Comparison of ENCODE assay signal across 21 cellular contexts in the genomic region with DNA sequence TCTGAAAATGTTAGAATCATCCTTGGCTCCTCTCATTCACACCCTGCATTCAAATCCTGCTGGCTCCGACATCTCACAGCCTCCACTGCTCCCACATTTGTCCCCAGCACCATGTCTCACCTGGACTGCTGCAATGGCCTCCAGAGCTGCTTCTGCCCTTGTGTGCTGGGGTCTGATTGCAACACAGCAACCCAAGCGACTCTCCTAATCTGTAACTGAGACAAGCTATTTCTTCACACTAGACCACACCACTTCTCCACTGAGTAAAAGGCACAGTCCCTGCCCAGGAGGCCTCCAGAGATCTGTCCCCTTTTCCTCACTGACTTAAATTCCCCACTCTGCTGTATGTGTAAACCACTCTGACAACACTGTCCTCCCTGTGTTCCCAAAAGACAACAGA.
"Had no signal": no experiment of that assay in that cellular context is flagged by ENCODE, and none has a peak within 500 bp of the region (broad histone marks: within the 10 kb centered on the region; RNA-seq: fewer than 3 reads in every experiment).

No MANE protein-coding gene starts in this region.

- H3K4me1 ChIP-seq: esophagus muscularis mucosa, foreskin keratinocyte, left ventricle myocardium inferior, lower lobe of right lung, psoas muscle, uterus had no signal

- H3K27ac ChIP-seq: epithelial cell of prostate, esophagus muscularis mucosa, foreskin keratinocyte, left ventricle myocardium inferior, lower lobe of right lung, neutrophil, psoas muscle, thoracic aorta, transverse colon, uterus had no signal

- H3K36me3 ChIP-seq: esophagus muscularis mucosa, left ventricle myocardium inferior, lower lobe of right lung, neutrophil, thoracic aorta, transverse colon, uterus had no signal

- ATAC-seq: effector memory CD8-positive, alpha-beta T cell; foreskin keratinocyte; left cardiac atrium; lower lobe of right lung; naive thymus-derived CD4-positive, alpha-beta T cell; psoas muscle; sciatic nerve; stimulated activated naive B cell treated with anti-CD40 and anti-IgM and Interleukin-4, amounts not matched to agents 10 μg/mL and 1 μg/mL and 100 μg/mL, for 72 hours; stimulated activated naive CD8-positive, alpha-beta T cell treated with anti-CD3 and anti-CD28 coated beads, Interleukin-15, amount 100 ng/mL, for 72 hours had no signal

- H3K9me3 ChIP-seq: lower lobe of right lung, neutrophil, psoas muscle, thoracic aorta, transverse colon, uterus had no signal

- H3K27me3 ChIP-seq: esophagus muscularis mucosa, neutrophil, transverse colon, uterus had no signal

- H3K4me3 ChIP-seq: esophagus muscularis mucosa, left ventricle myocardium inferior, lower lobe of right lung, psoas muscle, thoracic aorta, transverse colon, uterus had no signal

- DNase-seq: effector memory CD8-positive, alpha-beta T cell; kidney; left cardiac atrium; left ventricle myocardium inferior; lower lobe of right lung; naive thymus-derived CD4-positive, alpha-beta T cell; psoas muscle; retina; stimulated activated CD4-positive, alpha-beta T cell treated with anti-CD3 and anti-CD28 coated beads, Interleukin-2, amount 100 ng/mL, for 24 hours; stimulated activated CD4-positive, alpha-beta T cell treated with anti-CD3 and anti-CD28 coated beads, Interleukin-4, amount 100 ng/mL, for 4 hours; stimulated activated naive B cell treated with anti-CD40 and anti-IgM and Interleukin-4, amounts not matched to agents 10 μg/mL and 1 μg/mL and 100 μg/mL, for 72 hours; stimulated activated naive CD8-positive, alpha-beta T cell treated with anti-CD3 and anti-CD28 coated beads, Interleukin-15, amount 100 ng/mL, for 72 hours; transverse colon; uterus had no signal

- FAIRE-seq: colon, kidney had no signal
